Comparison of ENCODE assay signal across 8 cellular contexts in genomic region chr3:132418916-132419315, GRCh38. TPM values are rescaled to one million over a fixed set of nuclear protein-coding genes. Genes with fewer than 3 reads are reported as not detected.
A peak's percentile ranks its signal among the peaks of the same experiment; 100 is the strongest.
DNase-seq lines count a peak whose midpoint lies in the region; ATAC-seq and TF ChIP-seq lines count a peak whose summit lies in the region.

No MANE protein-coding gene starts in this region.

- H3K4me3 Mint-ChIP-seq in activated CD4-positive, alpha-beta T cell treated with anti-CD3 and anti-CD28 coated beads, Interleukin-2, amount 10 ng/mL, durations not matched to agents 7 days and 5 days = peak overlapping the region; percentile 92
- peak overlapping the region; percentile 100 for H3K4me3 Mint-ChIP-seq in T-helper 17 cell
- H3K4me3 Mint-ChIP-seq in stimulated activated naive CD8-positive, alpha-beta T cell treated with anti-CD3 and anti-CD28 coated beads, Interleukin-15, amount 100 ng/mL, for 72 hours = peak overlapping the region; percentile 95 to 99

- no peak for TF ChIP-seq CTCF in fibroblast of the aortic adventitia (IDR thresholded peaks at IDR 0.05; ENCODE audit: insufficient read depth, low read length)

- POLR2A ChIA-PET in activated CD4-positive, alpha-beta T cell treated with anti-CD3 and anti-CD28 coated beads, Interleukin-2, amount 10 ng/mL, durations not matched to agents 7 days and 5 days (lab: Charles Lee) = no interaction called here

- no peak overlapping the region for H3K27ac Mint-ChIP-seq in activated CD4-positive, alpha-beta T cell treated with anti-CD3 and anti-CD28 coated beads, Interleukin-2, amount 10 ng/mL, durations not matched to agents 7 days and 5 days
- peak overlapping the region; percentile 97 for H3K27ac Mint-ChIP-seq in T-helper 17 cell
- peak overlapping the region in 1 of 2 donors; percentile 95 for H3K27ac Mint-ChIP-seq in stimulated activated naive CD8-positive, alpha-beta T cell treated with anti-CD3 and anti-CD28 coated beads, Interleukin-15, amount 100 ng/mL, for 72 hours

- peaks cover 15% of the 10 kb centered on the region for H3K36me3 Mint-ChIP-seq in activated CD4-positive, alpha-beta T cell treated with anti-CD3 and anti-CD28 coated beads, Interleukin-2, amount 10 ng/mL, durations not matched to agents 7 days and 5 days (ENCODE audit: low read depth)
- peaks cover 8% of the 10 kb centered on the region for H3K36me3 Mint-ChIP-seq in T-helper 17 cell (ENCODE audit: low read depth)

- ATAC-seq in T-helper 17 cell = no peak
- no peak for ATAC-seq in stimulated activated naive CD8-positive, alpha-beta T cell treated with anti-CD3 and anti-CD28 coated beads, Interleukin-15, amount 100 ng/mL, for 72 hours
- no peak for ATAC-seq in GM19035 (IDR thresholded peaks at IDR 0.05; ENCODE audit: unreplicated experiment)

- no peaks in the 10 kb centered on the region for H3K27me3 Mint-ChIP-seq in activated CD4-positive, alpha-beta T cell treated with anti-CD3 and anti-CD28 coated beads, Interleukin-2, amount 10 ng/mL, durations not matched to agents 7 days and 5 days
- H3K27me3 Mint-ChIP-seq in T-helper 17 cell = peaks cover 2% of the 10 kb centered on the region
- no peaks in the 10 kb centered on the region for H3K27me3 Mint-ChIP-seq in stimulated activated naive CD8-positive, alpha-beta T cell treated with anti-CD3 and anti-CD28 coated beads, Interleukin-15, amount 100 ng/mL, for 72 hours

- CTCF ChIA-PET in activated CD4-positive, alpha-beta T cell treated with anti-CD3 and anti-CD28 coated beads, Interleukin-2, amount 10 ng/mL, durations not matched to agents 7 days and 5 days (lab: Charles Lee) = no interaction called here

- no peak for DNase-seq in activated CD4-positive, alpha-beta T cell treated with anti-CD3 and anti-CD28 coated beads, Interleukin-2, amount 10 ng/mL, durations not matched to agents 7 days and 5 days
- no peak for DNase-seq in activated CD4-positive, alpha-beta T cell treated with anti-CD3 and anti-CD28 coated beads for 48 hours
- DNase-seq in T-helper 17 cell = no peak
- peak; percentile 33 for DNase-seq in fibroblast of the aortic adventitia (ENCODE audit: low read depth)
- DNase-seq in stimulated activated naive CD8-positive, alpha-beta T cell treated with anti-CD3 and anti-CD28 coated beads, Interleukin-15, amount 100 ng/mL, for 72 hours = no peak
- DNase-seq in H4 (ENCODE audit: low spot score) = no peak
- DNase-seq in SHP77 (lab: John Stamatoyannopoulos, UW) = no peak

- H3K4me1 Mint-ChIP-seq in activated CD4-positive, alpha-beta T cell treated with anti-CD3 and anti-CD28 coated beads, Interleukin-2, amount 10 ng/mL, durations not matched to agents 7 days and 5 days = peaks cover 40% of the 10 kb centered on the region
- H3K4me1 Mint-ChIP-seq in T-helper 17 cell = peaks cover 26% of the 10 kb centered on the region
- H3K4me1 Mint-ChIP-seq in stimulated activated naive CD8-positive, alpha-beta T cell treated with anti-CD3 and anti-CD28 coated beads, Interleukin-15, amount 100 ng/mL, for 72 hours = peaks cover 24% of the 10 kb centered on the region

- H3K9me3 ChIP-seq in T-helper 17 cell (ENCODE audit: control insufficient read depth, low read length, poor library complexity, severe bottlenecking) = no peaks in the 10 kb centered on the region

- H3K4me3 ChIP-seq in fibroblast of the aortic adventitia (ENCODE audit: low read depth, low read length) = peak overlapping the region; percentile 98

- no peaks in the 10 kb centered on the region for H3K9me3 Mint-ChIP-seq in activated CD4-positive, alpha-beta T cell treated with anti-CD3 and anti-CD28 coated beads, Interleukin-2, amount 10 ng/mL, durations not matched to agents 7 days and 5 days
- H3K9me3 Mint-ChIP-seq in stimulated activated naive CD8-positive, alpha-beta T cell treated with anti-CD3 and anti-CD28 coated beads, Interleukin-15, amount 100 ng/mL, for 72 hours = no peaks in the 10 kb centered on the region

RNA-seq across cellular contexts. Expression of gene DNAJC13, which starts 1.6 kb away (rescaled TPM):
- total RNA-seq in activated CD4-positive, alpha-beta T cell treated with anti-CD3 and anti-CD28 coated beads, Interleukin-2, amount 10 ng/mL, durations not matched to agents 7 days and 5 days = 10 to 100 TPM; 37.3 to 38.6 TPM
- 10 to 100 TPM; 26.1 to 30.7 TPM for total RNA-seq in T-helper 17 cell
- total RNA-seq in fibroblast of the aortic adventitia (ENCODE audit: low replicate concordance) = 125 and 157 TPM in 2 replicates
- total RNA-seq in H4 (2014; rRNA removed; shearing (Covaris generic)) = 31.8 and 34.8 TPM in 2 replicates
